Comparison of ENCODE assay signal across 1 cellular context in the genomic region with DNA sequence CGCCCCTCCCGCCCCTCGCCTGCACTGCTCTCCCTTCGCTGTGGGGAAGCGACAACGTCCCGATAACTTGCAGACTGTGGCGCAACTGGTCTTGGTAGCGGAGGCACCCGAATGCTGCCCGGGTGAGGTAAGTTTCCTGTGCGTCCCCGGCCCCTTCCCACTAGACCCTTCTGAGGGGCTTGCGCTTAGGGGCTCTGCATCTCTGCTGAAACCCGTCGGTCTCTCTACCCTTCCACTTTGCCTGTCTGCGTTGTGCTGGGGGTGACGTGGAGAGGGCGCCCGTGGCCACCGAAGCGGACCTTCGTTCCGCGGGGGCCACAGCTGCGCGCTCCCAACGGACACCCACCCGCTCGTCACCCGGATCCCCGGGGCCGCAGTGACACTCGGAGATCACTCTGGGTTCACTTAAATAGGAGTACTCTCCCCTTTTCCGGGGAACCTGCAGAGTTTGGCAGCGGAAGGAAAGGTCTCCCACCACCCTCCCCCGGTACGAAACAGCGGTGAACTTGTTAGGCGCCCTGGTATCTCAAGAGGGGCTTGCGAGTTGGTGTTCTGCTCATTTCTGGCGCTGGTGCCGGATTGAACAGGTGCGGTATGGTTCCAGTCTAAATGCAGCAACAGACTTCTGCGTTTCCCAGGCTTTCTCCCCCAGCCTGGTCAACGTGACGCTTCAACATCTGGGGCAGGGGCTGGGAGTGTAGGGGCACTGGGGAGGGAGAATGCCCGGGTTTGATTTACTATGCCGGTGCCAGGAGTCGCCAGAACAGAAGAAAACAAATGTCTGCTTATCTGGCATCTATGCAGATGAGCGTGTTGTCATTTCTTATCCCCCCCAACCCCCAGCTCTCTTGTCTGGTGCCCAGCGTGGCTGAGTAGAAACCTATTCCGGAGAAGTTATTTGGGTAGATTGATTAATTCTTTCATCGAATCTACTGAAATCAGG.
TF ChIP-seq lines count a peak whose summit lies in the region.

No MANE protein-coding gene starts in this region.

TF ChIP-seq in HepG2, 621 proteins besides CTCF, POLR2A, EP300 and RAD21 (continued from another document):
- TF ChIP-seq RARA (CRISPR knock-in tag; IDR thresholded peaks at IDR 0.05) (0 out of 2 replicates have a peak, but pooled peaks have one; percentile 12), ZBTB7B (CRISPR knock-in tag; IDR thresholded peaks at IDR 0.05) (peak; percentile 74)
- TF ChIP-seq, protein P1, sequence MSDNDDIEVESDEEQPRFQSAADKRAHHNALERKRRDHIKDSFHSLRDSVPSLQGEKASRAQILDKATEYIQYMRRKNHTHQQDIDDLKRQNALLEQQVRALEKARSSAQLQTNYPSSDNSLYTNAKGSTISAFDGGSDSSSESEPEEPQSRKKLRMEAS (IDR thresholded peaks at IDR 0.05), result 0 out of 2 replicates have a peak, but pooled peaks have one; percentile 21
- TF ChIP-seq, protein P2, sequence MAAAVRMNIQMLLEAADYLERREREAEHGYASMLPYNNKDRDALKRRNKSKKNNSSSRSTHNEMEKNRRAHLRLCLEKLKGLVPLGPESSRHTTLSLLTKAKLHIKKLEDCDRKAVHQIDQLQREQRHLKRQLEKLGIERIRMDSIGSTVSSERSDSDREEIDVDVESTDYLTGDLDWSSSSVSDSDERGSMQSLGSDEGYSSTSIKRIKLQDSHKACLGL (CRISPR knock-in tag; IDR thresholded peaks at IDR 0.05), result no peak
TF ChIP-seq in HepG2: peak in this region for 87.
